Comparison of ENCODE assay signal across 9 cellular contexts in the genomic region with DNA sequence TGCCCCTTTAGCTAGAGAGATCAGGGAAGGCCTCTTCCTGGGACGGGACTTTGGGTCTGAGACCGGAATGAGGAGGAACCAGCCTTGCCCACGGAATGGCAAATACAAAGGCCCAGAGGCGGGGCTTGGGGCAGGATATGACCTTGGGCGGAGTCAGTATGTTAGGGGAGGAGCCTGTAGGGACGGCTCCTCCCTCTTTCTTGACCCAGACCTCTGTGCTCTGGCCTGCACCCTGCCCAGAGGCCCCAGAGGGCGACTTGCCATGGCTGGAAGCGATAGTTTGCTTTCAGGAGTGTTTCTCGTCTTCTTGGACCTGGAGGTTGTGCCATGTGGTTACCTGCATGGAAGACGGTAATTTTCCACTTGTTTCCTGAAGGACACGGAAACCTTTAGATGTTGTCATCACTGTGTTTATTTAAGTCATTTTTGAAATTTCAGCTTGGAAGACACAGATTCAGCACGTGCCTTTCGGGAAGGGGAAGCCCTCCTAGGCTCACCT.
DNase-seq lines count a peak whose midpoint lies in the region; ATAC-seq and TF ChIP-seq lines count a peak whose summit lies in the region.
"Had no signal": no experiment of that assay in that cellular context is flagged by ENCODE, and none has a peak within 500 bp of the region (broad histone marks: within the 10 kb centered on the region; RNA-seq: fewer than 3 reads in every experiment).

No MANE protein-coding gene starts in this region.

- peak overlapping the region; percentile 57 for H3K9ac ChIP-seq in NT2/D1 (ENCODE audit: insufficient read length, low read depth)

- H3K4me3 ChIP-seq in NT2/D1 (ENCODE audit: insufficient read length, low read depth) (peak overlapping the region; percentile 38), esophagus muscularis mucosa (peak overlapping the region; percentile 53 to 63 (median 56))

- DNase-seq in 8988T = peak; percentile 61
- DNase-seq in NT2/D1 (ENCODE audit: low read depth, low spot score) = no peak
- DNase-seq in esophagus muscularis mucosa (ENCODE audit: extremely low spot score) = no peak
- DNase-seq in naive thymus-derived CD8-positive, alpha-beta T cell = no peak
- DNase-seq in NCI-H82 (lab: John Stamatoyannopoulos, UW) = no peak
- no peak for DNase-seq in NCI-H2029 treated with DMSO at 0.1 percent for 48 hours (lab: John Stamatoyannopoulos, UW)
- no peak for DNase-seq in activated CD4-positive, alpha-beta T cell treated with anti-CD3 and anti-CD28 coated beads for 1 hour
- no peak for DNase-seq in stimulated activated CD4-positive, alpha-beta T cell treated with anti-CD3 and anti-CD28 coated beads, Interleukin-2, amount 100 ng/mL, for 24 hours
- DNase-seq: NCI-H187 treated with DMSO at 0.1 percent for 48 hours had no signal

- H3K27me3 ChIP-seq in NT2/D1 (ENCODE audit: insufficient read depth, insufficient read length) (no peaks in the 10 kb centered on the region), esophagus muscularis mucosa (no peaks in the 10 kb centered on the region)

- intact Hi-C loops in esophagus muscularis mucosa (cut with DNase I) = no loop called here

- H3K27me3 Mint-ChIP-seq in naive thymus-derived CD8-positive, alpha-beta T cell = peaks cover 14 to 62% (median 35%) of the 10 kb centered on the region in 5 donors

- H3K4me1 ChIP-seq in NT2/D1 (ENCODE audit: insufficient read depth, insufficient read length) (peaks cover 58% of the 10 kb centered on the region), esophagus muscularis mucosa (peaks cover 83 to 91% (median 88%) of the 10 kb centered on the region in 4 donors)

- H3K4me1 Mint-ChIP-seq in naive thymus-derived CD8-positive, alpha-beta T cell = peaks cover 7 to 29% (median 22%) of the 10 kb centered on the region in 4 donors

- no peaks in the 10 kb centered on the region for H3K9me3 Mint-ChIP-seq in naive thymus-derived CD8-positive, alpha-beta T cell

- peak overlapping the region in 1 of 10 donors; percentile 81 for H3K27ac Mint-ChIP-seq in naive thymus-derived CD8-positive, alpha-beta T cell

- WGBS in esophagus muscularis mucosa = 68% methylated on average over 11 of the region's 13 CpGs

- no peak for ATAC-seq in naive thymus-derived CD8-positive, alpha-beta T cell

- no peaks in the 10 kb centered on the region for H3K9me3 ChIP-seq in NT2/D1 (ENCODE audit: insufficient read depth, low read length)
- no peaks in the 10 kb centered on the region for H3K9me3 ChIP-seq in esophagus muscularis mucosa

- H3K4me3 Mint-ChIP-seq in naive thymus-derived CD8-positive, alpha-beta T cell = peak overlapping the region in 8 of 10 donors; percentile 9 to 65 (median 49)

- TF ChIP-seq CTCF in esophagus muscularis mucosa (IDR thresholded peaks at IDR 0.05) = no peak

- peaks cover 13% of the 10 kb centered on the region for H3K36me3 ChIP-seq in NT2/D1 (ENCODE audit: insufficient read depth, insufficient read length, low read length)
- H3K36me3 ChIP-seq in esophagus muscularis mucosa = no peaks in the 10 kb centered on the region

- TF ChIP-seq POLR2A in esophagus muscularis mucosa (IDR thresholded peaks at IDR 0.05; ENCODE audit: low read depth) = no peak

- peak; percentile 35 for TF ChIP-seq EP300 in esophagus muscularis mucosa (IDR thresholded peaks at IDR 0.05)

- no peaks in the 10 kb centered on the region for H3K36me3 Mint-ChIP-seq in naive thymus-derived CD8-positive, alpha-beta T cell

- peak overlapping the region; percentile 92 to 94 (median 94) for H3K27ac ChIP-seq in esophagus muscularis mucosa (replicated peaks in 1 of 4)

- POLR2A ChIA-PET in naive thymus-derived CD8-positive, alpha-beta T cell (lab: Charles Lee) = no interaction called here
